Comparison of ENCODE assay signal across 24 cellular contexts in genomic region chr3:66427352-66427751, GRCh38.
DNase-seq lines count a peak whose midpoint lies in the region; ATAC-seq and TF ChIP-seq lines count a peak whose summit lies in the region.
"Had no signal": no experiment of that assay in that cellular context is flagged by ENCODE, and none has a peak within 500 bp of the region (broad histone marks: within the 10 kb centered on the region; RNA-seq: fewer than 3 reads in every experiment).

No MANE protein-coding gene starts in this region.

- 83 to 93% (median 87%) methylated on average over 3 of the region's 3 CpGs for WGBS in heart left ventricle, 4 donors
- 80 to 95% (median 84%) methylated on average over 3 of the region's 3 CpGs for WGBS in psoas muscle, 3 donors

- H3K27me3 ChIP-seq in right atrium auricular region (no peaks in the 10 kb centered on the region), heart left ventricle (no peaks in the 10 kb centered on the region), dorsolateral prefrontal cortex (no peaks in the 10 kb centered on the region), psoas muscle (ENCODE audit: insufficient read depth in 3 of 3, low read length in 2 of 3) (no peaks in the 10 kb centered on the region)
- H3K27me3 ChIP-seq: upper lobe of right lung had no signal

- intact Hi-C loops in heart left ventricle (cut with DNase I): no loop called here
- intact Hi-C loops in dorsolateral prefrontal cortex (cut with DNase I): no loop called here
- intact Hi-C loops in psoas muscle (cut with DNase I): no loop called here
- intact Hi-C loops in posterior vena cava (cut with DNase I): no loop called here

- H3K36me3 ChIP-seq in right atrium auricular region: no peaks in the 10 kb centered on the region
- H3K36me3 ChIP-seq in heart left ventricle: no peaks in the 10 kb centered on the region
- H3K36me3 ChIP-seq in psoas muscle (ENCODE audit: insufficient read depth in 1 of 2, low read depth in 1 of 2): no peaks in the 10 kb centered on the region
- H3K36me3 ChIP-seq: upper lobe of right lung had no signal

- no peak for TF ChIP-seq POLR2A in heart left ventricle (IDR thresholded peaks at IDR 0.05)

- no peak for DNase-seq in right atrium auricular region (ENCODE audit: low spot score)
- no peak for DNase-seq in heart left ventricle
- no peak for DNase-seq in dorsolateral prefrontal cortex
- no peak for DNase-seq in psoas muscle
- no peak for DNase-seq in ecto neural progenitor cell (ENCODE audit: low spot score)
- DNase-seq in posterior vena cava (ENCODE audit: low spot score): no peak
- DNase-seq: activated CD8-positive, alpha-beta T cell treated with anti-CD3 and anti-CD28 coated beads, Interleukin-2, amount 10 ng/mL, durations not matched to agents 7 days and 5 days; activated effector memory CD4-positive, alpha-beta T cell treated with Interleukin-2 at 50 U/mL for 16 hours; activated naive CD8-positive, alpha-beta T cell treated with anti-CD3 and anti-CD28 coated beads for 36 hours; AML-193; aorta; CD8-positive, alpha-beta T cell; hippocampal formation; left colon; NCI-H1092; NCI-H1694; NCI-H748 treated with DMSO at 0.1 percent for 48 hours; SHP77 treated with DMSO at 0.1 percent for 48 hours; stimulated activated CD4-positive, alpha-beta T cell treated with anti-CD3 and anti-CD28 coated beads, Interleukin-15, amount 100 ng/mL, for 24 hours; upper lobe of right lung had no signal

- H3K4me1 ChIP-seq in right atrium auricular region: peaks cover 0 to 84% of the 10 kb centered on the region in 2 donors
- peaks cover 0 to 96% (median 66%) of the 10 kb centered on the region in 12 donors for H3K4me1 ChIP-seq in heart left ventricle
- peaks cover 86% of the 10 kb centered on the region for H3K4me1 ChIP-seq in psoas muscle

- TF ChIP-seq CTCF in right atrium auricular region (IDR thresholded peaks at IDR 0.05): no peak
- no peak for TF ChIP-seq CTCF in heart left ventricle (IDR thresholded peaks at IDR 0.05)
- no peak for TF ChIP-seq CTCF in dorsolateral prefrontal cortex (IDR thresholded peaks at IDR 0.05 in 54 of 56, conservative IDR thresholded peaks at IDR 0.05 in 2 of 56; ENCODE audit: low read depth in 1 of 56, partially characterized antibody in 56 of 56)
- no peak for TF ChIP-seq CTCF in psoas muscle (IDR thresholded peaks at IDR 0.05)

- no peaks in the 10 kb centered on the region for H3K9me3 ChIP-seq in right atrium auricular region
- H3K9me3 ChIP-seq in heart left ventricle: peaks cover 0 to under 1% (median 0%) of the 10 kb centered on the region in 12 donors
- no peaks in the 10 kb centered on the region for H3K9me3 ChIP-seq in psoas muscle
- H3K9me3 ChIP-seq: A549, upper lobe of right lung had no signal

- H3K4me3 ChIP-seq in right atrium auricular region (no peak overlapping the region), heart left ventricle (no peak overlapping the region), dorsolateral prefrontal cortex (no peak overlapping the region), psoas muscle (no peak overlapping the region)
- H3K4me3 ChIP-seq: A549, upper lobe of right lung had no signal

- H3K27ac ChIP-seq in right atrium auricular region (peak overlapping the region; percentile 3 to 85), heart left ventricle (peak overlapping the region in 3 of 12 donors; percentile 47 to 81 (median 69)), dorsolateral prefrontal cortex (peak overlapping the region in 39 of 59 donors; percentile 4 to 86 (median 50)), psoas muscle (peak overlapping the region; percentile 89)
- H3K27ac ChIP-seq: upper lobe of right lung had no signal

- ATAC-seq in heart left ventricle (no peak), psoas muscle (no peak), GM21528 (IDR thresholded peaks at IDR 0.05; ENCODE audit: low FRiP score, unreplicated experiment) (no peak), HG03039 (IDR thresholded peaks at IDR 0.05; ENCODE audit: unreplicated experiment) (no peak)
- ATAC-seq: A549; activated CD8-positive, alpha-beta T cell treated with anti-CD3 and anti-CD28 coated beads, Interleukin-2, amount 10 ng/mL, durations not matched to agents 7 days and 5 days; CD8-positive, alpha-beta T cell; left colon; stimulated activated effector memory CD8-positive, alpha-beta T cell treated with anti-CD3 and anti-CD28 coated beads, Interleukin-12 subunit alpha, Interleukin-12 subunit beta, amount 100 ng/mL, for 72 hours; upper lobe of right lung had no signal
